ENCODE assay signal across 13 cellular contexts in genomic region chr16:28090646-28091377, GRCh38. TPM values are rescaled to one million over a fixed set of nuclear protein-coding genes. Genes with fewer than 3 reads are reported as not detected.
DNase-seq lines count a peak whose midpoint lies in the region; ATAC-seq and TF ChIP-seq lines count a peak whose summit lies in the region.
"Had no signal": no experiment of that assay in that cellular context is flagged by ENCODE, and none has a peak within 500 bp of the region (broad histone marks: within the 10 kb centered on the region; RNA-seq: fewer than 3 reads in every experiment).

No MANE protein-coding gene starts in this region.

- H3K4me1 Mint-ChIP-seq in activated T-cell treated with anti-CD3 and anti-CD28 coated beads, Interleukin-2, amount 50 U/mL, for 24 hours (ENCODE audit: low read depth): peaks cover 3% of the 10 kb centered on the region
- no peaks in the 10 kb centered on the region for H3K4me1 Mint-ChIP-seq in activated T-cell treated with anti-CD3 and anti-CD28 coated beads, Interleukin-2, amount 50 U/mL, for 4 hours (ENCODE audit: low read depth)
- H3K4me1 Mint-ChIP-seq in type B pancreatic cell (ENCODE audit: unreplicated experiment): peaks cover 6% of the 10 kb centered on the region
- peaks cover 0 to 6% of the 10 kb centered on the region in 2 donors for H3K4me1 Mint-ChIP-seq in immature natural killer cell

- no peaks in the 10 kb centered on the region for H3K9me3 Mint-ChIP-seq in activated T-cell treated with anti-CD3 and anti-CD28 coated beads, Interleukin-2, amount 50 U/mL, for 24 hours
- H3K9me3 Mint-ChIP-seq in activated T-cell treated with anti-CD3 and anti-CD28 coated beads, Interleukin-2, amount 50 U/mL, for 4 hours: no peaks in the 10 kb centered on the region
- H3K9me3 Mint-ChIP-seq in type B pancreatic cell (no peaks in the 10 kb centered on the region), immature natural killer cell (no peaks in the 10 kb centered on the region)

- DNase-seq in activated T-cell treated with anti-CD3 and anti-CD28 coated beads, Interleukin-2, amount 50 U/mL, for 24 hours: no peak
- no peak for DNase-seq in activated T-cell treated with anti-CD3 and anti-CD28 coated beads, Interleukin-2, amount 50 U/mL, for 4 hours
- peak; percentile 20 for DNase-seq in RPMI7951 (ENCODE audit: low read depth)
- DNase-seq in foreskin fibroblast: peak; percentile 41 to 58
- no peak for DNase-seq in type B pancreatic cell (ENCODE audit: extremely low spot score, unreplicated experiment)
- no peak for DNase-seq in immature natural killer cell
- DNase-seq in left cardiac atrium: no peak
- DNase-seq: cerebellar nuclear complex, NCI-H1092, SIG-M5 had no signal

- no peaks in the 10 kb centered on the region for H3K27me3 Mint-ChIP-seq in activated T-cell treated with anti-CD3 and anti-CD28 coated beads, Interleukin-2, amount 50 U/mL, for 24 hours
- no peaks in the 10 kb centered on the region for H3K27me3 Mint-ChIP-seq in activated T-cell treated with anti-CD3 and anti-CD28 coated beads, Interleukin-2, amount 50 U/mL, for 4 hours (ENCODE audit: low read depth)
- H3K27me3 Mint-ChIP-seq in type B pancreatic cell (no peaks in the 10 kb centered on the region), immature natural killer cell (ENCODE audit: low read depth in 3 of 3) (peaks cover 0 to 8% (median 3%) of the 10 kb centered on the region in 3 donors)
- H3K27me3 Mint-ChIP-seq: B cell had no signal

- H3K4me3 ChIP-seq in foreskin fibroblast (ENCODE audit: low read depth in 1 of 2, low read length in 2 of 2): no peak overlapping the region

- peak overlapping the region; percentile 13 for H3K27ac Mint-ChIP-seq in activated T-cell treated with anti-CD3 and anti-CD28 coated beads, Interleukin-2, amount 50 U/mL, for 24 hours
- H3K27ac Mint-ChIP-seq in type B pancreatic cell (peak overlapping the region; percentile 71), immature natural killer cell (no peak overlapping the region)
- H3K27ac Mint-ChIP-seq: B cell had no signal

- no peak for ATAC-seq in activated T-cell treated with anti-CD3 and anti-CD28 coated beads, Interleukin-2, amount 50 U/mL, for 4 hours
- ATAC-seq in left cardiac atrium (no peak), GM21723 (IDR thresholded peaks at IDR 0.05; ENCODE audit: unreplicated experiment) (no peak)

- no peak overlapping the region for H3K4me3 Mint-ChIP-seq in activated T-cell treated with anti-CD3 and anti-CD28 coated beads, Interleukin-2, amount 50 U/mL, for 24 hours
- H3K4me3 Mint-ChIP-seq in activated T-cell treated with anti-CD3 and anti-CD28 coated beads, Interleukin-2, amount 50 U/mL, for 4 hours: no peak overlapping the region
- H3K4me3 Mint-ChIP-seq in type B pancreatic cell (no peak overlapping the region), immature natural killer cell (no peak overlapping the region)
- H3K4me3 Mint-ChIP-seq: B cell had no signal

- intact Hi-C loops in left cardiac atrium (cut with DNase I): no loop called here

- peak; percentile 7 for TF ChIP-seq CTCF in foreskin fibroblast (IDR thresholded peaks at IDR 0.05; ENCODE audit: low read depth, low read length)
- TF ChIP-seq CTCF in type B pancreatic cell (conservative IDR thresholded peaks at IDR 0.05): peak; percentile 27

- H3K36me3 Mint-ChIP-seq in activated T-cell treated with anti-CD3 and anti-CD28 coated beads, Interleukin-2, amount 50 U/mL, for 24 hours (ENCODE audit: low read depth): peaks cover 25% of the 10 kb centered on the region
- no peaks in the 10 kb centered on the region for H3K36me3 Mint-ChIP-seq in activated T-cell treated with anti-CD3 and anti-CD28 coated beads, Interleukin-2, amount 50 U/mL, for 4 hours (ENCODE audit: insufficient read depth)
- H3K36me3 Mint-ChIP-seq in type B pancreatic cell (no peaks in the 10 kb centered on the region), immature natural killer cell (no peaks in the 10 kb centered on the region)

RNA-seq across cellular contexts. Expression of gene GSG1L, which starts 27.3 kb away (rescaled TPM):
- not detected for total RNA-seq in activated T-cell treated with anti-CD3 and anti-CD28 coated beads, Interleukin-2, amount 50 U/mL, for 4 hours
- total RNA-seq in RPMI7951 (2014; rRNA removed; shearing (Covaris generic)): not detected in 2 replicates
- total RNA-seq in type B pancreatic cell (ENCODE audit: low replicate concordance) (1.4 and 26.2 TPM in 2 replicates), left cardiac atrium (10 to 100 TPM; 10.5 to 63.9 TPM)
- not detected for polyA plus RNA-seq in immature natural killer cell
- total RNA-seq: activated CD8-positive, alpha-beta memory T cell treated with anti-CD3 and anti-CD28 coated beads for 36 hours; B cell had no signal

Comparison
In these comparisons a context has a peak if more than half of its experiments do, and no peak if none do; other contexts are left out.
1. DNase-seq: peak in RPMI7951 (single experiment) and foreskin fibroblast (2 of 2); none in activated T-cell treated with anti-CD3 and anti-CD28 coated beads, Interleukin-2, amount 50 U/mL, for 24 hours (single experiment), activated T-cell treated with anti-CD3 and anti-CD28 coated beads, Interleukin-2, amount 50 U/mL, for 4 hours (single experiment), type B pancreatic cell (single experiment), immature natural killer cell (0 of 3) and left cardiac atrium (single experiment).
2. H3K27ac Mint-ChIP-seq: peak in activated T-cell treated with anti-CD3 and anti-CD28 coated beads, Interleukin-2, amount 50 U/mL, for 24 hours (single experiment) and type B pancreatic cell (single experiment); none in immature natural killer cell (0 of 6).